Comparison of ENCODE assay signal across 1 cellular context in the genomic region with DNA sequence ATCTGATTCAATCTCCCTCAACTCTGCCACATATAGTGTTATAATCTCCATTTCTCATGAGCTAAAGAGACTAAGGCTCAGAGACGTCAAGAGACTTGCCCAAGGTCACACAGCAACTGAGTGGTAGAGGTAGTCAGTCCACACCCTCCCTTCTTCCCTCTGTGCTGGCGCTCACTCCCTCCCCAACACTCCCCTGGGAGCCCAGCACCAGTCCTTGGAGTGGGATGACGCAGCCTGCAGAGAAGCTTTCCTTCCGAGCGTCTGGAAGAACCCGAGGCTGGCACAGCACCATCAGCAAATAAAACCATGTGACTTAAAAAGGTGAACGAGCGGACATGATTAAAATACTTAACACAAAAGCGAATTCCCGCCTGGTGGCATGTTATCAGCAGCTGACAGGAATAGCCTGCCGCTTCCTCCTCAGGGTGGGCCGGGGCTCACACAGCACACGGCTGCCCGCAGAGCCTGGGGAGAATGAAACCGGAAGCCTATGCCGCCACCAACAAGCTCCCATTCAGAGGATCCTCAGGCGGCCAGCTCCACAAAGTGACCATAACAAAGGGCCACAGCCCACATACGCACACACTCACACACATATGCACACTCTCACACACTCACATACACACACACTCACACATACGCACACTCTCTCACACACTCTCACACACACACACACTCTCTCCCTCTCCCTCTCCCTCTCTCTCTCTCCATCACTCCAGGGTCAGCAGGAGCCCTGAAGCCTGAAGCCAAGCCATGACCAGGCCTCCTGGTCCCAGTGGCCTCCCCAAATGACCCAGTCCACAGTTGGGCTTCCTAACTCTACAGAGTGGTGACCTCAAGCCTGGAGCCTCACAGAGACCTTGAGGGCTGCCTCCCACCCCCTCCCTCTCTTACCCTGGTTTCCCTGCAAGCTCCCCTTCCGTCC.
TF ChIP-seq lines count a peak whose summit lies in the region.

No MANE protein-coding gene starts in this region.

TF ChIP-seq in K562, 482 proteins besides CTCF, POLR2A, EP300 and RAD21 (continued from another document and continues in another):
- TF ChIP-seq, protein P1, sequence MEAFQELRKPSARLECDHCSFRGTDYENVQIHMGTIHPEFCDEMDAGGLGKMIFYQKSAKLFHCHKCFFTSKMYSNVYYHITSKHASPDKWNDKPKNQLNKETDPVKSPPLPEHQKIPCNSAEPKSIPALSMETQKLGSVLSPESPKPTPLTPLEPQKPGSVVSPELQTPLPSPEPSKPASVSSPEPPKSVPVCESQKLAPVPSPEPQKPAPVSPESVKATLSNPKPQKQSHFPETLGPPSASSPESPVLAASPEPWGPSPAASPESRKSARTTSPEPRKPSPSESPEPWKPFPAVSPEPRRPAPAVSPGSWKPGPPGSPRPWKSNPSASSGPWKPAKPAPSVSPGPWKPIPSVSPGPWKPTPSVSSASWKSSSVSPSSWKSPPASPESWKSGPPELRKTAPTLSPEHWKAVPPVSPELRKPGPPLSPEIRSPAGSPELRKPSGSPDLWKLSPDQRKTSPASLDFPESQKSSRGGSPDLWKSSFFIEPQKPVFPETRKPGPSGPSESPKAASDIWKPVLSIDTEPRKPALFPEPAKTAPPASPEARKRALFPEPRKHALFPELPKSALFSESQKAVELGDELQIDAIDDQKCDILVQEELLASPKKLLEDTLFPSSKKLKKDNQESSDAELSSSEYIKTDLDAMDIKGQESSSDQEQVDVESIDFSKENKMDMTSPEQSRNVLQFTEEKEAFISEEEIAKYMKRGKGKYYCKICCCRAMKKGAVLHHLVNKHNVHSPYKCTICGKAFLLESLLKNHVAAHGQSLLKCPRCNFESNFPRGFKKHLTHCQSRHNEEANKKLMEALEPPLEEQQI (IDR thresholded peaks at IDR 0.05): 0 out of 2 replicates have a peak, but pooled peaks have one; percentile 22
- peak; percentile 97 for TF ChIP-seq CHD4 (IDR thresholded peaks at IDR 0.05; ENCODE audit: insufficient read depth, insufficient replicate concordance, low read depth, low read length, poor library complexity, severe bottlenecking)
- TF ChIP-seq MTA3 (IDR thresholded peaks at IDR 0.05; ENCODE audit: borderline replicate concordance): peak; percentile 66; the same call in 1 of the 2 replicates
- TF ChIP-seq, protein P2, sequence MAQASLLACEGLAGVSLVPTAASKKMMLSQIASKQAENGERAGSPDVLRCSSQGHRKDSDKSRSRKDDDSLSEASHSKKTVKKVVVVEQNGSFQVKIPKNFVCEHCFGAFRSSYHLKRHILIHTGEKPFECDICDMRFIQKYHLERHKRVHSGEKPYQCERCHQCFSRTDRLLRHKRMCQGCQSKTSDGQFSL (CRISPR knock-in tag; IDR thresholded peaks at IDR 0.05): no peak
- TF ChIP-seq, protein P2 (tag; IDR thresholded peaks at IDR 0.05): 0 out of 4 replicates have a peak, but pooled peaks of 1 of the 2 experiments have one; percentile 15
- TF ChIP-seq, protein P3, sequence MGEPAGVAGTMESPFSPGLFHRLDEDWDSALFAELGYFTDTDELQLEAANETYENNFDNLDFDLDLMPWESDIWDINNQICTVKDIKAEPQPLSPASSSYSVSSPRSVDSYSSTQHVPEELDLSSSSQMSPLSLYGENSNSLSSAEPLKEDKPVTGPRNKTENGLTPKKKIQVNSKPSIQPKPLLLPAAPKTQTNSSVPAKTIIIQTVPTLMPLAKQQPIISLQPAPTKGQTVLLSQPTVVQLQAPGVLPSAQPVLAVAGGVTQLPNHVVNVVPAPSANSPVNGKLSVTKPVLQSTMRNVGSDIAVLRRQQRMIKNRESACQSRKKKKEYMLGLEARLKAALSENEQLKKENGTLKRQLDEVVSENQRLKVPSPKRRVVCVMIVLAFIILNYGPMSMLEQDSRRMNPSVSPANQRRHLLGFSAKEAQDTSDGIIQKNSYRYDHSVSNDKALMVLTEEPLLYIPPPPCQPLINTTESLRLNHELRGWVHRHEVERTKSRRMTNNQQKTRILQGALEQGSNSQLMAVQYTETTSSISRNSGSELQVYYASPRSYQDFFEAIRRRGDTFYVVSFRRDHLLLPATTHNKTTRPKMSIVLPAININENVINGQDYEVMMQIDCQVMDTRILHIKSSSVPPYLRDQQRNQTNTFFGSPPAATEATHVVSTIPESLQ (CRISPR knock-in tag; IDR thresholded peaks at IDR 0.05): no peak
- TF ChIP-seq CBX5 (IDR thresholded peaks at IDR 0.05; ENCODE audit: borderline replicate concordance, low read depth): no peak
- no peak for TF ChIP-seq PTTG1 (tag; IDR thresholded peaks at IDR 0.05; ENCODE audit: low read depth)
- peak; percentile 13 for TF ChIP-seq GATAD2A (IDR thresholded peaks at IDR 0.05)
- no peak for TF ChIP-seq ZNF282 (CRISPR knock-in tag; IDR thresholded peaks at IDR 0.05)
- no peak for TF ChIP-seq NR2F6 (CRISPR knock-in tag; IDR thresholded peaks at IDR 0.05)
- TF ChIP-seq POLR2B (IDR thresholded peaks at IDR 0.05; ENCODE audit: low read depth, partially characterized antibody): peak; percentile 71
- TF ChIP-seq SRSF9 (IDR thresholded peaks at IDR 0.05; ENCODE audit: borderline replicate concordance, low read depth, low read length): no peak
- no peak for TF ChIP-seq ZNF239 (CRISPR knock-in tag; IDR thresholded peaks at IDR 0.05)
- no peak for TF ChIP-seq RFX1 (IDR thresholded peaks at IDR 0.05)
- TF ChIP-seq RCOR1 (IDR thresholded peaks at IDR 0.05; ENCODE audit: borderline replicate concordance in 1 of 2, low read depth in 2 of 2, low read length in 2 of 2): peak; percentile 60 to 92; a peak in 3 of 4 replicates
- TF ChIP-seq IFI16 (CRISPR knock-in tag; IDR thresholded peaks at IDR 0.05): no peak
- TF ChIP-seq, protein P4, sequence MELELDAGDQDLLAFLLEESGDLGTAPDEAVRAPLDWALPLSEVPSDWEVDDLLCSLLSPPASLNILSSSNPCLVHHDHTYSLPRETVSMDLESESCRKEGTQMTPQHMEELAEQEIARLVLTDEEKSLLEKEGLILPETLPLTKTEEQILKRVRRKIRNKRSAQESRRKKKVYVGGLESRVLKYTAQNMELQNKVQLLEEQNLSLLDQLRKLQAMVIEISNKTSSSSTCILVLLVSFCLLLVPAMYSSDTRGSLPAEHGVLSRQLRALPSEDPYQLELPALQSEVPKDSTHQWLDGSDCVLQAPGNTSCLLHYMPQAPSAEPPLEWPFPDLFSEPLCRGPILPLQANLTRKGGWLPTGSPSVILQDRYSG (tag; conservative IDR thresholded peaks at IDR 0.05; ENCODE audit: low read depth): 0 out of 2 replicates have a peak, but pooled peaks have one; percentile 75
- TF ChIP-seq ZEB2 (IDR thresholded peaks at IDR 0.05): no peak
- no peak for TF ChIP-seq XRCC5 (IDR thresholded peaks at IDR 0.05; ENCODE audit: low read depth, low read length)
- no peak for TF ChIP-seq ZZZ3 (IDR thresholded peaks at IDR 0.05)
- TF ChIP-seq ADNP (tag; IDR thresholded peaks at IDR 0.05): peak; percentile 97
- TF ChIP-seq ELF2 (CRISPR knock-in tag; IDR thresholded peaks at IDR 0.05): peak; percentile 56
- TF ChIP-seq, protein P5, sequence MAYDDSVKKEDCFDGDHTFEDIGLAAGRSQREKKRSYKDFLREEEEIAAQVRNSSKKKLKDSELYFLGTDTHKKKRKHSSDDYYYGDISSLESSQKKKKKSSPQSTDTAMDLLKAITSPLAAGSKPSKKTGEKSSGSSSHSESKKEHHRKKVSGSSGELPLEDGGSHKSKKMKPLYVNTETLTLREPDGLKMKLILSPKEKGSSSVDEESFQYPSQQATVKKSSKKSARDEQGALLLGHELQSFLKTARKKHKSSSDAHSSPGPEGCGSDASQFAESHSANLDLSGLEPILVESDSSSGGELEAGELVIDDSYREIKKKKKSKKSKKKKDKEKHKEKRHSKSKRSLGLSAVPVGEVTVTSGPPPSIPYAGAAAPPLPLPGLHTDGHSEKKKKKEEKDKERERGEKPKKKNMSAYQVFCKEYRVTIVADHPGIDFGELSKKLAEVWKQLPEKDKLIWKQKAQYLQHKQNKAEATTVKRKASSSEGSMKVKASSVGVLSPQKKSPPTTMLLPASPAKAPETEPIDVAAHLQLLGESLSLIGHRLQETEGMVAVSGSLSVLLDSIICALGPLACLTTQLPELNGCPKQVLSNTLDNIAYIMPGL (CRISPR knock-in tag; IDR thresholded peaks at IDR 0.05): no peak; the same call in 1 of the 2 replicates
- TF ChIP-seq HLTF (IDR thresholded peaks at IDR 0.05): peak; percentile 98
- TF ChIP-seq NR2C2 (CRISPR knock-in tag; IDR thresholded peaks at IDR 0.05): no peak
- peak; percentile 54 for TF ChIP-seq NR2C2 (tag; IDR thresholded peaks at IDR 0.05)
- no peak for TF ChIP-seq SAFB (IDR thresholded peaks at IDR 0.05; ENCODE audit: borderline replicate concordance, low read depth, low read length)
- TF ChIP-seq ZNF584 (CRISPR knock-in tag; IDR thresholded peaks at IDR 0.05; ENCODE audit: low read depth): no peak
- TF ChIP-seq DDX20 (tag; IDR thresholded peaks at IDR 0.05; ENCODE audit: low read depth): no peak
- no peak for TF ChIP-seq ZNF696 (CRISPR knock-in tag; conservative IDR thresholded peaks at IDR 0.05)
- TF ChIP-seq, protein P6, sequence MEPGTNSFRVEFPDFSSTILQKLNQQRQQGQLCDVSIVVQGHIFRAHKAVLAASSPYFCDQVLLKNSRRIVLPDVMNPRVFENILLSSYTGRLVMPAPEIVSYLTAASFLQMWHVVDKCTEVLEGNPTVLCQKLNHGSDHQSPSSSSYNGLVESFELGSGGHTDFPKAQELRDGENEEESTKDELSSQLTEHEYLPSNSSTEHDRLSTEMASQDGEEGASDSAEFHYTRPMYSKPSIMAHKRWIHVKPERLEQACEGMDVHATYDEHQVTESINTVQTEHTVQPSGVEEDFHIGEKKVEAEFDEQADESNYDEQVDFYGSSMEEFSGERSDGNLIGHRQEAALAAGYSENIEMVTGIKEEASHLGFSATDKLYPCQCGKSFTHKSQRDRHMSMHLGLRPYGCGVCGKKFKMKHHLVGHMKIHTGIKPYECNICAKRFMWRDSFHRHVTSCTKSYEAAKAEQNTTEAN (CRISPR knock-in tag; IDR thresholded peaks at IDR 0.05): no peak
- peak; percentile 28; the same call in 1 of the 2 replicates for TF ChIP-seq TAL1 (IDR thresholded peaks at IDR 0.05)
- no peak for TF ChIP-seq GATAD2B (IDR thresholded peaks at IDR 0.05; ENCODE audit: borderline replicate concordance)
- no peak for TF ChIP-seq PURB (CRISPR knock-in tag; IDR thresholded peaks at IDR 0.05; ENCODE audit: low read depth)
- peak; percentile 95 for TF ChIP-seq OTX1 (CRISPR knock-in tag; IDR thresholded peaks at IDR 0.05)
- no peak for TF ChIP-seq KAT2B (IDR thresholded peaks at IDR 0.05; ENCODE audit: low read depth, low read length)
- TF ChIP-seq, protein P7, sequence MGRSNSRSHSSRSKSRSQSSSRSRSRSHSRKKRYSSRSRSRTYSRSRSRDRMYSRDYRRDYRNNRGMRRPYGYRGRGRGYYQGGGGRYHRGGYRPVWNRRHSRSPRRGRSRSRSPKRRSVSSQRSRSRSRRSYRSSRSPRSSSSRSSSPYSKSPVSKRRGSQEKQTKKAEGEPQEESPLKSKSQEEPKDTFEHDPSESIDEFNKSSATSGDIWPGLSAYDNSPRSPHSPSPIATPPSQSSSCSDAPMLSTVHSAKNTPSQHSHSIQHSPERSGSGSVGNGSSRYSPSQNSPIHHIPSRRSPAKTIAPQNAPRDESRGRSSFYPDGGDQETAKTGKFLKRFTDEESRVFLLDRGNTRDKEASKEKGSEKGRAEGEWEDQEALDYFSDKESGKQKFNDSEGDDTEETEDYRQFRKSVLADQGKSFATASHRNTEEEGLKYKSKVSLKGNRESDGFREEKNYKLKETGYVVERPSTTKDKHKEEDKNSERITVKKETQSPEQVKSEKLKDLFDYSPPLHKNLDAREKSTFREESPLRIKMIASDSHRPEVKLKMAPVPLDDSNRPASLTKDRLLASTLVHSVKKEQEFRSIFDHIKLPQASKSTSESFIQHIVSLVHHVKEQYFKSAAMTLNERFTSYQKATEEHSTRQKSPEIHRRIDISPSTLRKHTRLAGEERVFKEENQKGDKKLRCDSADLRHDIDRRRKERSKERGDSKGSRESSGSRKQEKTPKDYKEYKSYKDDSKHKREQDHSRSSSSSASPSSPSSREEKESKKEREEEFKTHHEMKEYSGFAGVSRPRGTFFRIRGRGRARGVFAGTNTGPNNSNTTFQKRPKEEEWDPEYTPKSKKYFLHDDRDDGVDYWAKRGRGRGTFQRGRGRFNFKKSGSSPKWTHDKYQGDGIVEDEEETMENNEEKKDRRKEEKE (IDR thresholded peaks at IDR 0.05; ENCODE audit: borderline replicate concordance in 1 of 2, control insufficient read depth in 1 of 2, low read depth in 2 of 2, low read length in 1 of 2): no peak
- TF ChIP-seq PPARD (CRISPR knock-in tag; IDR thresholded peaks at IDR 0.05): no peak
- no peak for TF ChIP-seq NFE2 (IDR thresholded peaks at IDR 0.05; ENCODE audit: low read depth)
- no peak for TF ChIP-seq SNIP1 (IDR thresholded peaks at IDR 0.05; ENCODE audit: low read depth)
- TF ChIP-seq HMG20A (CRISPR knock-in tag; conservative IDR thresholded peaks at IDR 0.05): no peak
- TF ChIP-seq ZNF668 (CRISPR knock-in tag; IDR thresholded peaks at IDR 0.05): no peak
- TF ChIP-seq SIX5 (IDR thresholded peaks at IDR 0.05; ENCODE audit: borderline replicate concordance in 1 of 2, insufficient read depth in 1 of 2, low read depth in 1 of 2, low read length in 2 of 2): no peak
- TF ChIP-seq PRPF4 (IDR thresholded peaks at IDR 0.05; ENCODE audit: insufficient read depth, low read depth, low read length, poor library complexity, severe bottlenecking): no peak
- TF ChIP-seq KAT8 (IDR thresholded peaks at IDR 0.05; ENCODE audit: low read depth): no peak
- no peak; the same call in 1 of the 2 replicates for TF ChIP-seq KAT7 (CRISPR knock-in tag; IDR thresholded peaks at IDR 0.05; ENCODE audit: borderline replicate concordance)
- TF ChIP-seq FIP1L1 (IDR thresholded peaks at IDR 0.05; ENCODE audit: low read depth, low read length, poor library complexity, severe bottlenecking): no peak
- TF ChIP-seq, protein P8, sequence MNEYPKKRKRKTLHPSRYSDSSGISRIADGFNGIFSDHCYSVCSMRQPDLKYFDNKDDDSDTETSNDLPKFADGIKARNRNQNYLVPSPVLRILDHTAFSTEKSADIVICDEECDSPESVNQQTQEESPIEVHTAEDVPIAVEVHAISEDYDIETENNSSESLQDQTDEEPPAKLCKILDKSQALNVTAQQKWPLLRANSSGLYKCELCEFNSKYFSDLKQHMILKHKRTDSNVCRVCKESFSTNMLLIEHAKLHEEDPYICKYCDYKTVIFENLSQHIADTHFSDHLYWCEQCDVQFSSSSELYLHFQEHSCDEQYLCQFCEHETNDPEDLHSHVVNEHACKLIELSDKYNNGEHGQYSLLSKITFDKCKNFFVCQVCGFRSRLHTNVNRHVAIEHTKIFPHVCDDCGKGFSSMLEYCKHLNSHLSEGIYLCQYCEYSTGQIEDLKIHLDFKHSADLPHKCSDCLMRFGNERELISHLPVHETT (CRISPR knock-in tag; conservative IDR thresholded peaks at IDR 0.05 in 1 of 2, IDR thresholded peaks at IDR 0.05 in 1 of 2): peak in 1 of 2 experiments; percentile 51; a peak in 1 of 4 replicates
- TF ChIP-seq RBFOX2 (IDR thresholded peaks at IDR 0.05; ENCODE audit: low read depth, low read length): peak; percentile 69
- no peak for TF ChIP-seq TAF15 (IDR thresholded peaks at IDR 0.05; ENCODE audit: low read depth, low read length)
